In genomic region chr9:36029765-36030528, GRCh38 we compare ENCODE assay signal across 10 cellular contexts. TPM values are rescaled to one million over a fixed set of nuclear protein-coding genes. Genes with fewer than 3 reads are reported as not detected.
DNase-seq lines count a peak whose midpoint lies in the region; ATAC-seq and TF ChIP-seq lines count a peak whose summit lies in the region.
"Had no signal": no experiment of that assay in that cellular context is flagged by ENCODE, and none has a peak within 500 bp of the region (broad histone marks: within the 10 kb centered on the region; RNA-seq: fewer than 3 reads in every experiment).

No MANE protein-coding gene starts in this region.

- TF ChIP-seq CTCF in Panc1 (IDR thresholded peaks at IDR 0.05) (no peak), fibroblast of lung (conservative IDR thresholded peaks at IDR 0.05 in 1 of 2, IDR thresholded peaks at IDR 0.05 in 1 of 2; ENCODE audit: low read depth in 1 of 2, low read length in 2 of 2) (no peak), spleen (IDR thresholded peaks at IDR 0.05 in 8 of 11, conservative IDR thresholded peaks at IDR 0.05 in 3 of 11) (no peak)

- ATAC-seq in Panc1, result no peak
- peak; percentile 89 for ATAC-seq in sciatic nerve
- ATAC-seq in activated CD4-positive, alpha-beta T cell treated with anti-CD3 and anti-CD28 coated beads for 36 hours, result no peak
- ATAC-seq in activated CD4-positive, CD25-positive, alpha-beta regulatory T cell treated with anti-CD3 and anti-CD28 coated beads, Interleukin-2, amount 50 U/mL, for 24 hours, result no peak
- no peak for ATAC-seq in GM21529 (IDR thresholded peaks at IDR 0.05; ENCODE audit: unreplicated experiment)

- no peak overlapping the region for H3K9ac ChIP-seq in fibroblast of lung (ENCODE audit: insufficient read depth, low read length)

- intact Hi-C loops in Panc1 (cut with micrococcal nuclease; ENCODE audit: unreplicated experiment), result no loop called here
- intact Hi-C loops in sciatic nerve (cut with DNase I), result loop anchor here (10.0 kb wide), 1 partner anchor 75 kb away; the partner anchor contains the start of gene OR2S2
- intact Hi-C loops in activated CD4-positive, alpha-beta T cell treated with anti-CD3 and anti-CD28 coated beads for 36 hours (cut with DNase I, micrococcal nuclease), result loop anchor here in 1 of 2 experiments (10.0 kb wide), 1 partner anchor 375 kb away; the partner anchor contains the start of genes CCDC107, RMRP and SIT1
- intact Hi-C loops in spleen (cut with DNase I; ENCODE audit: low total_unique reads), result loop anchor here (10.0 kb wide), 2 partner anchors 125 to 225 kb away; partner anchors contain the start of genes HRCT1 and SPAAR

- H3K79me2 ChIP-seq in fibroblast of lung (ENCODE audit: control insufficient read depth, insufficient read depth, low read length), result no peaks in the 10 kb centered on the region

- no TSS peak for BruUV-seq in Panc1 (replicated peaks; lab: Mats Ljungman, UMichigan)

- H3K27me3 ChIP-seq in Panc1 (ENCODE audit: control insufficient read depth, insufficient read depth, low read length) (peaks cover 35% of the 10 kb centered on the region), fibroblast of lung (ENCODE audit: control insufficient read depth, insufficient read depth, low read length) (no peaks in the 10 kb centered on the region), spleen (replicated peaks in 1 of 7) (no peaks in the 10 kb centered on the region)

- WGBS in spleen, 5 donors, result 48 to 75% (median 61%) methylated on average over 3 of the region's 3 CpGs

- H4K20me1 ChIP-seq in fibroblast of lung (ENCODE audit: control insufficient read depth, extremely low read depth, insufficient read depth, low read length), result no peaks in the 10 kb centered on the region

- CTCF ChIA-PET in Panc1 (lab: Charles Lee), result interaction anchor here (0.6 to 1.0 kb wide), 2 partner anchors 9 to 475 kb away, joined by 3 to 4 read pairs; no protein-coding TSS in a partner anchor
- CTCF ChIA-PET in activated CD4-positive, alpha-beta T cell treated with anti-CD3 and anti-CD28 coated beads for 36 hours (lab: Charles Lee), result interaction anchor here (0.6 to 1.4 kb wide), 9 partner anchors 9 to 1436 kb away, joined by 3 to 8 read pairs (median 4); no protein-coding TSS in a partner anchor

- H3K27ac Mint-ChIP-seq in activated CD4-positive, alpha-beta T cell treated with anti-CD3 and anti-CD28 coated beads for 36 hours, result no peak overlapping the region

- H2AFZ ChIP-seq in fibroblast of lung (ENCODE audit: low read length), result no peak overlapping the region

- POLR2A ChIA-PET in Panc1 (lab: Charles Lee), result no interaction called here
- POLR2A ChIA-PET in activated CD4-positive, alpha-beta T cell treated with anti-CD3 and anti-CD28 coated beads for 36 hours (lab: Charles Lee), result no interaction called here

- H3K4me3 ChIP-seq in Panc1 (ENCODE audit: low read depth in 2 of 2, low read length in 2 of 2) (no peak overlapping the region), fibroblast of lung (replicated peaks in 1 of 4; ENCODE audit: control extremely low read depth in 1 of 4, insufficient read depth in 1 of 4, low read depth in 3 of 4, low read length in 4 of 4) (peak overlapping the region in 1 of 4 experiments; percentile 17), spleen (no peak overlapping the region)

- H3K27me3 Mint-ChIP-seq in activated CD4-positive, alpha-beta T cell treated with anti-CD3 and anti-CD28 coated beads for 36 hours, result peaks cover 4% of the 10 kb centered on the region

- DNase-seq in GM04503 (ENCODE audit: low read depth) (peak; percentile 92), Panc1 (ENCODE audit: low read depth, low spot score) (peak; percentile 25), fibroblast of lung (ENCODE audit: low read depth in 2 of 2) (peak; percentile 96 to 98), sciatic nerve (ENCODE audit: low spot score) (no peak), spleen (no peak)
- DNase-seq in activated CD4-positive, alpha-beta T cell treated with anti-CD3 and anti-CD28 coated beads for 36 hours, result no peak
- DNase-seq: NCI-H510A treated with DMSO at 0.1 percent for 48 hours, posterior cingulate gyrus had no signal

- H3K27ac ChIP-seq in Panc1 (ENCODE audit: low read length) (no peak overlapping the region), fibroblast of lung (ENCODE audit: insufficient read depth, low read length) (peak overlapping the region; percentile 69), spleen (no peak overlapping the region)

- TF ChIP-seq POLR2A in spleen (IDR thresholded peaks at IDR 0.05), result no peak

- H3K9me3 ChIP-seq in Panc1 (ENCODE audit: control insufficient read depth, insufficient read depth, low read depth, low read length) (no peaks in the 10 kb centered on the region), fibroblast of lung (ENCODE audit: control insufficient read depth, insufficient read depth, low read depth, low read length) (no peaks in the 10 kb centered on the region), spleen (no peaks in the 10 kb centered on the region)

- H3K36me3 ChIP-seq in Panc1 (ENCODE audit: control insufficient read depth, insufficient read depth, low read length) (no peaks in the 10 kb centered on the region), fibroblast of lung (ENCODE audit: control insufficient read depth, insufficient read depth, low read length) (no peaks in the 10 kb centered on the region), spleen (no peaks in the 10 kb centered on the region)

- peak overlapping the region; percentile 62 for H3K4me2 ChIP-seq in fibroblast of lung (ENCODE audit: extremely low read depth, insufficient read depth, low read length)

- no peaks in the 10 kb centered on the region for H3K36me3 Mint-ChIP-seq in activated CD4-positive, alpha-beta T cell treated with anti-CD3 and anti-CD28 coated beads for 36 hours (ENCODE audit: low read depth)

- H3K4me1 ChIP-seq in Panc1 (ENCODE audit: control insufficient read depth, insufficient read depth, low read length), result no peaks in the 10 kb centered on the region
- peaks cover 21% of the 10 kb centered on the region for H3K4me1 ChIP-seq in fibroblast of lung (ENCODE audit: control insufficient read depth, extremely low read depth, insufficient read depth, low read length)
- H3K4me1 ChIP-seq in spleen, result peaks cover 0 to 13% (median 0%) of the 10 kb centered on the region in 6 donors

- H3K9me3 Mint-ChIP-seq in activated CD4-positive, alpha-beta T cell treated with anti-CD3 and anti-CD28 coated beads for 36 hours (ENCODE audit: low read depth), result no peaks in the 10 kb centered on the region

- H3K4me3 Mint-ChIP-seq in activated CD4-positive, alpha-beta T cell treated with anti-CD3 and anti-CD28 coated beads for 36 hours, result no peak overlapping the region

- H3K4me1 Mint-ChIP-seq in activated CD4-positive, alpha-beta T cell treated with anti-CD3 and anti-CD28 coated beads for 36 hours, result no peaks in the 10 kb centered on the region

- in situ Hi-C loops in Panc1 (cut with HindIII; ENCODE audit: low pct_unique_long_range_greater_than_20kb, low sequenced_read_pairs), result no loop called here

RNA-seq across cellular contexts. Expression of gene RECK, which starts 6.8 kb away (rescaled TPM):
- 13.2 TPM for total RNA-seq in Panc1 (2021; ENCODE audit: unreplicated experiment)
- polyA plus RNA-seq in Panc1 (2012; ENCODE audit: insufficient read length), result 10.8 TPM
- total RNA-seq in fibroblast of lung, result 43.1 and 98.4 TPM in 2 replicates
- polyA plus RNA-seq in fibroblast of lung, result 108 and 212 TPM in 2 replicates
- 55.3 and 111 TPM in 2 replicates for polyA plus RNA-seq in fibroblast of lung (2012)
- 49.6 and 82.2 TPM in 2 replicates for polyA minus RNA-seq in fibroblast of lung (ENCODE audit: low replicate concordance)
- 24.0 TPM for total RNA-seq in sciatic nerve
- 1 to 10 TPM; 5.0 to 5.6 TPM for total RNA-seq in activated CD4-positive, alpha-beta T cell treated with anti-CD3 and anti-CD28 coated beads for 36 hours
- 10 to 100 TPM in 4 of 7 donors, 1 to 10 TPM in 3; 9.3 to 16.0 (median 12.5) TPM for total RNA-seq in spleen
- 1 to 10 TPM; 2.7 to 3.6 (median 3.4) TPM for polyA plus RNA-seq in spleen

Comparison
In these comparisons a context has a peak if more than half of its experiments do, and no peak if none do; other contexts are left out.
1. DNase-seq: peak in GM04503 (single experiment), Panc1 (single experiment) and fibroblast of lung (2 of 2); none in sciatic nerve (single experiment), activated CD4-positive, alpha-beta T cell treated with anti-CD3 and anti-CD28 coated beads for 36 hours (single experiment) and spleen (single experiment).